In the genomic region with DNA sequence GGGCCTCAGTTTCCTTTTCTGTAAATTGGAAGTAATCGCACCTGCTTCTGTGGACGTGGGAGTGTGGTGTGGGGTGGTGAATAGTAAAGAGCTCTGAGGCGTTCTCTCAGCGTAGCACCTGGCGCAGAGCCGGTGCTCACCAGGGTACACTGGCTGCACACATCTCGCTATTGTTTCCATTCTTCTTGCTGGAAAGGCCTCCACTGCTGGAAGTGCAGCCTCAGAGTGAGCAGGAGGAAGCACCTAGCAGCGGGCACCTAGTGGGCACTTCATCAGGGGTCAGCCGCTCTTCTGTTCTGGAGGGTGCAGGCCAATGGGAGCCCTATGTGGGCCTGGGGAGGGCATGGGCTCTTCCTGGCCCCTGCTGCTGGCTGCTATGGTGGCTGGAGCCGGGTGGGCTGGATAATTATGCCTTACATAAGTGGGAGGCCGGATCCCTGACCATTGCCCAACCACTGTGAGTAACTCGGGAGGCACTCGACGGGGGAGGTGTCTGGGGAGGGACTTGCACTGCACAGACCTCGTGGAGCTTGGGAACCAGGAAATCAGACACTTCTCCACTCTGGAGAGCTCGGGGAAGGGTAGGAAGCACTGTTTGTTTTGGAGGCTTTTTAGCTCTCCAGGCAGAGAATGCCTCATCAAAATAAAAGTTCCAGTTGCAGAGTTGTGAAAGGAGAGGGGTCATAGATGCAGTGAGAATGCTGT, we compare ENCODE assay signal across 8 cellular contexts. TPM values are rescaled to one million over a fixed set of nuclear protein-coding genes. Genes with fewer than 3 reads are reported as not detected.
DNase-seq lines count a peak whose midpoint lies in the region; ATAC-seq and TF ChIP-seq lines count a peak whose summit lies in the region.

No MANE protein-coding gene starts in this region.

- H3K27me3 ChIP-seq in fibroblast of lung (ENCODE audit: control insufficient read depth, insufficient read depth, low read length), result no peaks in the 10 kb centered on the region

- no peaks in the 10 kb centered on the region for H3K36me3 Mint-ChIP-seq in natural killer cell

- H3K9me3 ChIP-seq in fibroblast of lung (ENCODE audit: control insufficient read depth, insufficient read depth, low read depth, low read length), result no peaks in the 10 kb centered on the region

- peaks cover 63% of the 10 kb centered on the region for H3K79me2 ChIP-seq in fibroblast of lung (ENCODE audit: control insufficient read depth, insufficient read depth, low read length)

- peak; percentile 34 for DNase-seq in NCI-H748 (lab: John Stamatoyannopoulos, UW; ENCODE audit: unreplicated experiment)
- DNase-seq in NCI-H748 treated with DMSO at 0.1 percent for 48 hours (lab: John Stamatoyannopoulos, UW), result no peak
- peak; percentile 18 to 63 for DNase-seq in NCI-H187 (lab: John Stamatoyannopoulos, UW)
- peak; percentile 99 for DNase-seq in fibroblast of lung (ENCODE audit: low read depth in 2 of 2)
- DNase-seq in natural killer cell, result peak; percentile 23

- H3K9me3 Mint-ChIP-seq in natural killer cell, result no peaks in the 10 kb centered on the region

- no peak for ATAC-seq in natural killer cell
- ATAC-seq in GM19455 (IDR thresholded peaks at IDR 0.05; ENCODE audit: unreplicated experiment), result no peak
- ATAC-seq in GM19452 (IDR thresholded peaks at IDR 0.05; ENCODE audit: unreplicated experiment), result no peak

- peaks cover 2% of the 10 kb centered on the region for H4K20me1 ChIP-seq in fibroblast of lung (ENCODE audit: control insufficient read depth, extremely low read depth, insufficient read depth, low read length)

- intact Hi-C loops in natural killer cell (cut with micrococcal nuclease), result loop anchor here (2.0 to 5.0 kb wide), 3 partner anchors 36 to 171 kb away; partner anchors contain the start of gene DHRS7B

- peaks cover 48% of the 10 kb centered on the region for H3K4me1 ChIP-seq in fibroblast of lung (ENCODE audit: control insufficient read depth, extremely low read depth, insufficient read depth, low read length)

- H3K4me2 ChIP-seq in fibroblast of lung (ENCODE audit: extremely low read depth, insufficient read depth, low read length), result peak overlapping the region; percentile 97

- peaks cover 5% of the 10 kb centered on the region for H3K36me3 ChIP-seq in fibroblast of lung (ENCODE audit: control insufficient read depth, insufficient read depth, low read length)

- no peaks in the 10 kb centered on the region for H3K27me3 Mint-ChIP-seq in natural killer cell (ENCODE audit: low read depth in 2 of 2)

- H3K4me1 Mint-ChIP-seq in natural killer cell, result peaks cover 49 to 64% of the 10 kb centered on the region in 2 donors

- peak overlapping the region; percentile 96 for H3K4me3 Mint-ChIP-seq in natural killer cell

- peak overlapping the region; percentile 98 for H3K4me3 ChIP-seq in WI38 (ENCODE audit: low read depth, low read length)
- peak overlapping the region; percentile 87 to 99 (median 94) for H3K4me3 ChIP-seq in fibroblast of lung (replicated peaks in 1 of 4; ENCODE audit: control extremely low read depth in 1 of 4, insufficient read depth in 1 of 4, low read depth in 3 of 4, low read length in 4 of 4)

- H3K9ac ChIP-seq in fibroblast of lung (ENCODE audit: insufficient read depth, low read length), result peak overlapping the region; percentile 94

- H2AFZ ChIP-seq in fibroblast of lung (ENCODE audit: low read length), result no peak overlapping the region

- TF ChIP-seq CTCF in WI38 (IDR thresholded peaks at IDR 0.05; ENCODE audit: low read depth, low read length) (no peak), fibroblast of lung (conservative IDR thresholded peaks at IDR 0.05 in 1 of 2, IDR thresholded peaks at IDR 0.05 in 1 of 2; ENCODE audit: low read depth in 1 of 2, low read length in 2 of 2) (no peak), natural killer cell (IDR thresholded peaks at IDR 0.05) (no peak)

- peak overlapping the region; percentile 96 to 99 for H3K27ac Mint-ChIP-seq in natural killer cell

- peak overlapping the region; percentile 96 for H3K27ac ChIP-seq in fibroblast of lung (ENCODE audit: insufficient read depth, low read length)

RNA-seq across cellular contexts. Expression of gene MAP2K3, which starts 1.7 kb away (rescaled TPM):
- total RNA-seq in fibroblast of lung (9.5 and 23.8 TPM in 2 replicates), natural killer cell (100 to 1,000 TPM; 139 to 165 (median 162) TPM)
- 72.0 and 80.9 TPM in 2 replicates for polyA plus RNA-seq in fibroblast of lung
- polyA plus RNA-seq in fibroblast of lung (2012), result 104 and 112 TPM in 2 replicates
- polyA minus RNA-seq in fibroblast of lung (ENCODE audit: low replicate concordance), result 207 and 219 TPM in 2 replicates

RNA-seq across cellular contexts. Expression of gene NATD1, which starts 33.0 kb away (rescaled TPM):
- total RNA-seq in fibroblast of lung, result 3.9 and 9.2 TPM in 2 replicates
- 1.8 and 5.6 TPM in 2 replicates for polyA plus RNA-seq in fibroblast of lung
- 2.7 and 9.6 TPM in 2 replicates for polyA plus RNA-seq in fibroblast of lung (2012)
- 4.4 and 14.5 TPM in 2 replicates for polyA minus RNA-seq in fibroblast of lung (ENCODE audit: low replicate concordance)
- 10 to 100 TPM; 10.9 to 16.3 (median 14.1) TPM for total RNA-seq in natural killer cell
